ENCODE assay signal across 8 cellular contexts in genomic region chr10:6707329-6707728, GRCh38.
"Had no signal": no experiment of that assay in that cellular context is flagged by ENCODE, and none has a peak within 500 bp of the region (broad histone marks: within the 10 kb centered on the region; RNA-seq: fewer than 3 reads in every experiment).

No MANE protein-coding gene starts in this region.

- H3K27ac ChIP-seq: HL-60 had no signal

- ATAC-seq: GM23338, K562 had no signal

- H2AFZ ChIP-seq: GM23338 had no signal

- H3K4me3 ChIP-seq: GM23338, K562 had no signal

- FAIRE-seq: K562 had no signal

- DNase-seq: H9, HCEC 1CT, HFFc6, IMR-90, KG1 had no signal

- H3K4me2 ChIP-seq: GM23338 had no signal
